ENCODE assay signal across 15 cellular contexts in the genomic region with DNA sequence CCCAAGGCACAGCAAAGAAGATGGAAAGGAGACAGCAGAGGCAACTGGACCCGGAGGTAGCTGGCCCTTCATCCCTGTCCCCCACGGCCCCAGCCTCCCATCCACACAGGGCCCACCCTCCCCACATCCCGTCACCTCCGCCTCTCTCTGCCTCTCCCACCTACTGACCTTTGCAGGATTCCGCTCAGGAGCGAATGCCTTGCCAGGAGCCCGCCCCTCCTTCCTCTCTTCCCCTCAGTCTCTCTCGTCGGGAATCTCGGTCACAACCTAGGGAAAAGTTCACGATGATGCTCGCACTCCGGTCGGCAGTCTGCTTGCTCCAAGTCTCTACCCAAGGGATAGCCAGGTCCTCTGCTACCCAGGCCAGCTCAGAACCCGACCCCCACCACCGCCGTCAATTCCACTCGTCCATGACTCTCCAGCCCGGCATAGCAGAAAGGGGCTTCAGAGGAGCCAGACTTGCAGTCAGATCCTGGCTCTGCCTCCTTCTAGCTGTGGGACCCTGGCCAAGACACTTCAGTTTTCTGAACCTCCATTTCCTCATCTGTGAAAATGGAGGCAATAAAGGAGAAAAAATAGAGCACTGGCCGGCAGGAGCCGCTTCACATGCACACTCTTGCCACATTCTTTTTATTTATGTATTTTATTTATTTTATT. TPM values are rescaled to one million over a fixed set of nuclear protein-coding genes. Genes with fewer than 3 reads are reported as not detected.
A peak's percentile ranks its signal among the peaks of the same experiment; 100 is the strongest.
DNase-seq lines count a peak whose midpoint lies in the region; ATAC-seq and TF ChIP-seq lines count a peak whose summit lies in the region.
"Had no signal": no experiment of that assay in that cellular context is flagged by ENCODE, and none has a peak within 500 bp of the region (broad histone marks: within the 10 kb centered on the region; RNA-seq: fewer than 3 reads in every experiment).

No MANE protein-coding gene starts in this region.

- H3K27me3 ChIP-seq in tibial nerve = no peaks in the 10 kb centered on the region
- H3K27me3 ChIP-seq in Caco-2 (replicated peaks; ENCODE audit: control insufficient read depth, insufficient read depth, low read length) = no peaks in the 10 kb centered on the region
- H3K27me3 ChIP-seq: breast epithelium, spleen had no signal

- TF ChIP-seq POLR2A in tibial nerve (IDR thresholded peaks at IDR 0.05) = peak in 1 of 2 donors; percentile 9

- H3K27ac Mint-ChIP-seq in T-helper 17 cell (peak overlapping the region; percentile 100), Caco-2 (ENCODE audit: unreplicated experiment) (no peak overlapping the region)
- H3K27ac Mint-ChIP-seq in natural killer cell treated with Interleukin-12 subunit alpha and Interleukin-12 subunit beta and Interleukin-15 and Interleukin-18, amount 100 ng/mL, for 72 hours = peak overlapping the region; percentile 23 to 55

- no peak for TF ChIP-seq EP300 in tibial nerve (IDR thresholded peaks at IDR 0.05)

- peak overlapping the region in 1 of 4 donors; percentile 5 for H3K4me3 ChIP-seq in tibial nerve
- H3K4me3 ChIP-seq in Caco-2 (ENCODE audit: low read depth, low read length) = no peak overlapping the region
- H3K4me3 ChIP-seq: spleen had no signal

- CTCF ChIA-PET in Caco-2 (lab: Charles Lee) = interaction anchor here (1.1 kb wide), 1 partner anchor 24 kb away, joined by 3 read pairs; no protein-coding TSS in a partner anchor

- peaks cover 11% of the 10 kb centered on the region for H3K36me3 Mint-ChIP-seq in T-helper 17 cell (ENCODE audit: low read depth)
- H3K36me3 Mint-ChIP-seq in natural killer cell treated with Interleukin-12 subunit alpha and Interleukin-12 subunit beta and Interleukin-15 and Interleukin-18, amount 100 ng/mL, for 72 hours = peaks cover 4% of the 10 kb centered on the region
- H3K36me3 Mint-ChIP-seq in Caco-2 (ENCODE audit: insufficient read depth, unreplicated experiment) = peaks cover 85% of the 10 kb centered on the region

- DNase-seq in Right ventricle myocardium superior (peak; percentile 51), Right ventricle myocardium inferior (ENCODE audit: missing footprints) (no peak), T-helper 17 cell (no peak), tibial nerve (ENCODE audit: low spot score in 2 of 2) (no peak), Caco-2 (no peak), GM19238 (ENCODE audit: insufficient read length, low spot score) (no peak)
- no peak for DNase-seq in natural killer cell treated with Interleukin-12 subunit alpha and Interleukin-12 subunit beta and Interleukin-15 and Interleukin-18, amount 100 ng/mL, for 72 hours (ENCODE audit: low spot score)
- DNase-seq: ACHN; activated CD4-positive, alpha-beta T cell treated with anti-CD3 and anti-CD28 coated beads, Interleukin-2, amount 50 U/mL, for 4 hours; activated gamma-delta T cell; naive B cell; spleen; T-helper 9 cell had no signal

- H3K27me3 Mint-ChIP-seq in T-helper 17 cell (no peaks in the 10 kb centered on the region), Caco-2 (ENCODE audit: insufficient read depth, unreplicated experiment) (no peaks in the 10 kb centered on the region)
- no peaks in the 10 kb centered on the region for H3K27me3 Mint-ChIP-seq in natural killer cell treated with Interleukin-12 subunit alpha and Interleukin-12 subunit beta and Interleukin-15 and Interleukin-18, amount 100 ng/mL, for 72 hours
- H3K27me3 Mint-ChIP-seq: naive B cell had no signal

- H3K9me3 ChIP-seq in T-helper 17 cell (ENCODE audit: control insufficient read depth, low read length, poor library complexity, severe bottlenecking) (no peaks in the 10 kb centered on the region), tibial nerve (no peaks in the 10 kb centered on the region), Caco-2 (no peaks in the 10 kb centered on the region)
- H3K9me3 ChIP-seq: breast epithelium, spleen had no signal

- H3K27ac ChIP-seq in tibial nerve = peak overlapping the region in 3 of 4 donors; percentile 24 to 98 (median 98)

- TF ChIP-seq CTCF in tibial nerve (IDR thresholded peaks at IDR 0.05) = no peak
- TF ChIP-seq CTCF in Caco-2 (IDR thresholded peaks at IDR 0.05; ENCODE audit: insufficient read depth in 1 of 2, low read depth in 1 of 2, low read length in 1 of 2, severe bottlenecking in 1 of 2, unreplicated experiment in 1 of 2) = no peak

- peaks cover 22 to 53% (median 37%) of the 10 kb centered on the region in 3 donors for H3K36me3 ChIP-seq in tibial nerve
- peaks cover 19% of the 10 kb centered on the region for H3K36me3 ChIP-seq in Caco-2 (ENCODE audit: control insufficient read depth, insufficient read depth, low read length)

- H3K9me3 Mint-ChIP-seq in natural killer cell treated with Interleukin-12 subunit alpha and Interleukin-12 subunit beta and Interleukin-15 and Interleukin-18, amount 100 ng/mL, for 72 hours = no peaks in the 10 kb centered on the region
- H3K9me3 Mint-ChIP-seq in Caco-2 (ENCODE audit: unreplicated experiment) = peaks cover 15% of the 10 kb centered on the region
- H3K9me3 Mint-ChIP-seq: naive B cell had no signal

- POLR2A ChIA-PET in Caco-2 (lab: Charles Lee) = no interaction called here

- peaks cover 67% of the 10 kb centered on the region for H3K4me1 Mint-ChIP-seq in T-helper 17 cell
- peaks cover 33 to 36% of the 10 kb centered on the region in 2 donors for H3K4me1 Mint-ChIP-seq in natural killer cell treated with Interleukin-12 subunit alpha and Interleukin-12 subunit beta and Interleukin-15 and Interleukin-18, amount 100 ng/mL, for 72 hours (ENCODE audit: low read depth in 2 of 2)
- H3K4me1 Mint-ChIP-seq in Caco-2 (ENCODE audit: low read depth, unreplicated experiment) = peaks cover 13% of the 10 kb centered on the region

- peak overlapping the region; percentile 85 for H3K4me3 Mint-ChIP-seq in T-helper 17 cell
- H3K4me3 Mint-ChIP-seq in natural killer cell treated with Interleukin-12 subunit alpha and Interleukin-12 subunit beta and Interleukin-15 and Interleukin-18, amount 100 ng/mL, for 72 hours = no peak overlapping the region
- no peak overlapping the region for H3K4me3 Mint-ChIP-seq in Caco-2 (ENCODE audit: unreplicated experiment)

- BruUV-seq in Caco-2 (replicated peaks; lab: Mats Ljungman, UMichigan) = no TSS peak

- peaks cover 0 to 100% (median 60%) of the 10 kb centered on the region in 4 donors for H3K4me1 ChIP-seq in tibial nerve
- H3K4me1 ChIP-seq in Caco-2 = peaks cover 17% of the 10 kb centered on the region

- WGBS in tibial nerve, 2 donors = 44 to 54% methylated on average over 21 of the region's 21 CpGs

- ATAC-seq in Right ventricle myocardium superior (ENCODE audit: poor library complexity) = no peak
- no peak for ATAC-seq in Right ventricle myocardium inferior
- no peak for ATAC-seq in T-helper 17 cell
- no peak for ATAC-seq in natural killer cell treated with Interleukin-12 subunit alpha and Interleukin-12 subunit beta and Interleukin-15 and Interleukin-18, amount 100 ng/mL, for 72 hours
- no peak for ATAC-seq in GM21528 (IDR thresholded peaks at IDR 0.05; ENCODE audit: low FRiP score, unreplicated experiment)

- intact Hi-C loops in Right ventricle myocardium superior (cut with DNase I) (no loop called here), Right ventricle myocardium inferior (cut with DNase I) (no loop called here), Caco-2 (cut with micrococcal nuclease; ENCODE audit: unreplicated experiment) (no loop called here)

RNA-seq across cellular contexts. Expression of gene AHNAK, which starts 10.2 kb away (rescaled TPM):
- total RNA-seq in Right ventricle myocardium superior = 318 TPM
- 332 TPM for total RNA-seq in Right ventricle myocardium inferior
- 100 to 1,000 TPM; 692 to 863 TPM for total RNA-seq in T-helper 17 cell
- total RNA-seq in natural killer cell treated with Interleukin-12 subunit alpha and Interleukin-12 subunit beta and Interleukin-15 and Interleukin-18, amount 100 ng/mL, for 72 hours = 10 to 100 TPM; 49.2 to 60.0 TPM
- total RNA-seq in tibial nerve = 1,000 to 10,000 TPM; 1,417 to 3,061 (median 2,562) TPM
- total RNA-seq in Caco-2 (2022) = 312 and 324 TPM in 2 replicates

RNA-seq across cellular contexts. Expression of gene EEF1G, which starts 37.3 kb away (rescaled TPM):
- total RNA-seq in Right ventricle myocardium superior = 794 TPM
- 907 TPM for total RNA-seq in Right ventricle myocardium inferior
- 1,000 to 10,000 TPM; 1,954 to 1,984 TPM for total RNA-seq in T-helper 17 cell
- 1,000 to 10,000 TPM in 1 of 2 donors, 100 to 1,000 TPM in 1; 898 to 1,016 TPM for total RNA-seq in natural killer cell treated with Interleukin-12 subunit alpha and Interleukin-12 subunit beta and Interleukin-15 and Interleukin-18, amount 100 ng/mL, for 72 hours
- total RNA-seq in tibial nerve = 1,000 to 10,000 TPM; 1,003 to 1,250 (median 1,110) TPM
- 2,004 and 2,035 TPM in 2 replicates for total RNA-seq in Caco-2 (2022)

RNA-seq across cellular contexts. Expression of gene TUT1, which starts 54.9 kb away (rescaled TPM):
- total RNA-seq in Right ventricle myocardium superior (14.7 TPM), Right ventricle myocardium inferior (13.7 TPM), T-helper 17 cell (10 to 100 TPM; 20.9 to 23.2 TPM), tibial nerve (10 to 100 TPM in 3 of 4 donors, 1 to 10 TPM in 1; 8.3 to 18.8 (median 14.2) TPM), Caco-2 (2022) (27.2 and 30.2 TPM in 2 replicates)
- total RNA-seq in natural killer cell treated with Interleukin-12 subunit alpha and Interleukin-12 subunit beta and Interleukin-15 and Interleukin-18, amount 100 ng/mL, for 72 hours = 10 to 100 TPM; 24.1 to 35.7 TPM
